Comparison of ENCODE assay signal across 8 cellular contexts in the genomic region with DNA sequence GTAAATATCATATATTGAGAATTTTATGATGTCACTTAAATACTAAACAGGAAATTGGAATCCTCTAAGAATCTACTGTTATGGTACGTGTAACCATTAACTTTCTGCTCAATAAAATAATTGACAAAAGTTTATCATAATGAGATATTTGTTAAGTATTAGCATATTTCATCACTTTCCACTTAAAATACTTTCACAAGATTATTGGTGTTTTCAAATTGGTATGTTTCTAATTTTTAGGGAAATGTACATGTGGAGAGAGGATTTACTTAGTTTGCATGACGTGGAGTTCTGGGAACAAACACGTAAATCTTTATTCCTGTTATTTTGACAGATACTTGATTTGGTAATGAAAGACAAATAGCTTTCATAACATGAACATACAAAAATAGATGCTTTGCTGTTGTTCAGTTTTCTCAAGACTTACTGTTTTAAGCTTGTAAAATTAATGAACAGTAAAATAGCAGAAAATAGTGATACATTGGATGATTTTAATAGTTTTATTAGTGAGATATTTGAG. TPM values are rescaled to one million over a fixed set of nuclear protein-coding genes. Genes with fewer than 3 reads are reported as not detected.
A peak's percentile ranks its signal among the peaks of the same experiment; 100 is the strongest.
DNase-seq lines count a peak whose midpoint lies in the region; ATAC-seq, FAIRE-seq and TF ChIP-seq lines count a peak whose summit lies in the region.

No MANE protein-coding gene starts in this region.

- H2BK5ac ChIP-seq in IMR-90 (ENCODE audit: low read depth, low read length, poor library complexity, severe bottlenecking) = peak overlapping the region; percentile 95

- no peak overlapping the region for H4K5ac ChIP-seq in IMR-90 (ENCODE audit: low read depth, low read length)

- no peak overlapping the region for H3K4ac ChIP-seq in IMR-90 (ENCODE audit: low read depth, low read length)

- peak overlapping the region; percentile 99 for H3K9ac ChIP-seq in IMR-90 (ENCODE audit: low read depth, low read length)
- peak overlapping the region; percentile 81 for H3K9ac ChIP-seq in muscle layer of colon (ENCODE audit: low read length)

- H3K18ac ChIP-seq in IMR-90 (ENCODE audit: low read depth, low read length) = no peak overlapping the region

- H3K36me3 ChIP-seq in IMR-90 (ENCODE audit: control insufficient read depth, insufficient read depth, low read length) = peaks cover 9% of the 10 kb centered on the region
- H3K36me3 ChIP-seq in bronchial epithelial cell (ENCODE audit: control insufficient read depth, insufficient read depth, low read length) = peaks cover 9% of the 10 kb centered on the region
- H3K36me3 ChIP-seq in muscle layer of colon (ENCODE audit: insufficient read depth, low read length) = peaks cover 12% of the 10 kb centered on the region

- no peak overlapping the region for H3K14ac ChIP-seq in IMR-90 (replicated peaks; ENCODE audit: low read depth, low read length)

- H3K27ac ChIP-seq in IMR-90 (ENCODE audit: insufficient read depth, low read length) (no peak overlapping the region), muscle layer of colon (ENCODE audit: low read depth, low read length) (no peak overlapping the region)

- no peak for TF ChIP-seq RAD21 in IMR-90 (IDR thresholded peaks at IDR 0.05; ENCODE audit: low read length)

- H3K23ac ChIP-seq in IMR-90 (ENCODE audit: low read depth, low read length) = no peak overlapping the region

- H3K4me2 ChIP-seq in IMR-90 (ENCODE audit: low read depth, low read length) = peak overlapping the region; percentile 95

- H3K4me3 ChIP-seq in AG09309 (ENCODE audit: control insufficient read depth, low read depth, low read length) (peak overlapping the region; percentile 68), IMR-90 (ENCODE audit: insufficient read depth, low read depth, low read length) (peak overlapping the region; percentile 97; the same call in 1 of the 2 replicates), bronchial epithelial cell (ENCODE audit: low read depth, low read length) (peak overlapping the region; percentile 77), muscle layer of colon (ENCODE audit: low read depth in 1 of 2, low read length in 2 of 2) (peak overlapping the region; percentile 63 to 73)

- in situ Hi-C loops in IMR-90 (cut with MboI; ENCODE audit: low sequenced_read_pairs) = no loop called here

- dilution Hi-C loops in IMR-90 (cut with HindIII; ENCODE audit: low sequenced_read_pairs, unreplicated experiment) = no loop called here

- H4K20me1 ChIP-seq in IMR-90 (ENCODE audit: insufficient read depth, low read length) = peaks cover 38% of the 10 kb centered on the region

- no peak for FAIRE-seq in bronchial epithelial cell (lab: Jason Lieb, UNC)

- no peak overlapping the region for H2AFZ ChIP-seq in IMR-90 (replicated peaks; ENCODE audit: low read length, poor library complexity)

- no peak for TF ChIP-seq POLR2A in IMR-90 (IDR thresholded peaks at IDR 0.05; ENCODE audit: low read depth, low read length)

- DNase-seq in AG09309 (ENCODE audit: low read depth) (no peak), IMR-90 (no peak), bronchial epithelial cell (ENCODE audit: low read depth) (no peak), C1 segment of cervical spinal cord (lab: John Stamatoyannopoulos, UW) (no peak), NCI-H1092 (lab: John Stamatoyannopoulos, UW) (no peak), GM19240 (ENCODE audit: insufficient read length, low spot score) (no peak)
- no peak for DNase-seq in stimulated activated CD4-positive, alpha-beta T cell treated with anti-CD3 and anti-CD28 coated beads, Interleukin-1b, Interleukin-23, amount 100 ng/mL, for 48 hours

- intact Hi-C loops in IMR-90 (cut with micrococcal nuclease) = loop anchor here (5.0 to 10.0 kb wide), 2 partner anchors 130 to 188 kb away; partner anchors contain the start of gene ANKRD13C

- H3K4me1 ChIP-seq in IMR-90 (ENCODE audit: control insufficient read depth, insufficient read depth, low read length) (peaks cover 4% of the 10 kb centered on the region), muscle layer of colon (ENCODE audit: insufficient read depth, low read length) (peaks cover 38% of the 10 kb centered on the region)

- no TSS peak for BruUV-seq in IMR-90 (replicated peaks; lab: Mats Ljungman, UMichigan)

- CTCF ChIA-PET in IMR-90 (lab: Yijun Ruan, JAX) = no interaction called here

- H3K9me1 ChIP-seq in IMR-90 (ENCODE audit: insufficient read depth, low read length) = peaks cover 4% of the 10 kb centered on the region; the same call in 1 of the 2 replicates

- H2BK15ac ChIP-seq in IMR-90 (ENCODE audit: low read depth, low read length) = no peak overlapping the region

- no peak overlapping the region for H3K56ac ChIP-seq in IMR-90 (ENCODE audit: extremely low read depth, insufficient read depth, low read length)

- WGBS in IMR-90 (ENCODE audit: extremely low coverage in 2 of 2, insufficient read length in 1 of 2), 2 experiments = no CpG with 5 or more reads among the region's 3 CpGs

- TF ChIP-seq CTCF in AG09309 (IDR thresholded peaks at IDR 0.05; ENCODE audit: control insufficient read depth, insufficient read depth, low read depth, low read length, missing control alignments) = no peak
- TF ChIP-seq CTCF in IMR-90 (conservative IDR thresholded peaks at IDR 0.05; ENCODE audit: low read depth, low read length) = no peak
- TF ChIP-seq CTCF in bronchial epithelial cell (IDR thresholded peaks at IDR 0.05; ENCODE audit: insufficient read depth, low read length, severe bottlenecking) = no peak

- H3K9me3 ChIP-seq in IMR-90 (ENCODE audit: control insufficient read depth, insufficient read depth, low read length) (no peaks in the 10 kb centered on the region), muscle layer of colon (ENCODE audit: low read length) (no peaks in the 10 kb centered on the region)

- no peak overlapping the region for H2AK5ac ChIP-seq in IMR-90 (ENCODE audit: low read depth, low read length)

- no peak overlapping the region for H4K91ac ChIP-seq in IMR-90 (ENCODE audit: insufficient read depth, low read depth, low read length)

- no peak overlapping the region for H2AK9ac ChIP-seq in IMR-90 (replicated peaks; ENCODE audit: low read depth, low read length, poor library complexity)

- POLR2A ChIA-PET in IMR-90 (lab: Charles Lee; ENCODE audit: unreplicated experiment) = interaction anchor here (0.5 to 1.1 kb wide), 2 partner anchors 17 to 58 kb away, joined by 3 read pairs; partner anchors contain the start of gene LRRC40

- ATAC-seq in IMR-90 (ENCODE audit: low read depth) = no peak

- H4K8ac ChIP-seq in IMR-90 (ENCODE audit: low read depth in 2 of 2, low read length in 2 of 2) = no peak overlapping the region

- no peak overlapping the region for H2BK120ac ChIP-seq in IMR-90 (ENCODE audit: low read depth, low read length)

- peaks cover 11 to 49% of the 10 kb centered on the region in 2 experiments for H3K79me1 ChIP-seq in IMR-90 (ENCODE audit: low read depth in 1 of 2, low read length in 2 of 2)

- no peak overlapping the region for H2BK20ac ChIP-seq in IMR-90 (ENCODE audit: low read depth, low read length)

- no peaks in the 10 kb centered on the region for H3K27me3 ChIP-seq in IMR-90 (ENCODE audit: control insufficient read depth, insufficient read depth, low read length)
- no peaks in the 10 kb centered on the region for H3K27me3 ChIP-seq in bronchial epithelial cell (ENCODE audit: control insufficient read depth, insufficient read depth, low read length)
- H3K27me3 ChIP-seq in muscle layer of colon (ENCODE audit: control insufficient read depth in 1 of 2, insufficient read depth in 2 of 2, low read length in 2 of 2) = no peaks in the 10 kb centered on the region

TF ChIP-seq in IMR-90, 13 proteins besides CTCF, POLR2A, EP300 and RAD21 (continues in another document):
- TF ChIP-seq RCOR1 (IDR thresholded peaks at IDR 0.05; ENCODE audit: insufficient replicate concordance, low read length) = no peak
- TF ChIP-seq BHLHE40 (IDR thresholded peaks at IDR 0.05; ENCODE audit: low read depth, low read length) = no peak
- TF ChIP-seq MXI1 (IDR thresholded peaks at IDR 0.05; ENCODE audit: borderline replicate concordance, low read depth, low read length) = no peak
- no peak for TF ChIP-seq CHD1 (IDR thresholded peaks at IDR 0.05; ENCODE audit: low read depth, low read length)
- no peak for TF ChIP-seq FOS (IDR thresholded peaks at IDR 0.05; ENCODE audit: low read depth, low read length)
- TF ChIP-seq MAZ (IDR thresholded peaks at IDR 0.05; ENCODE audit: borderline replicate concordance, low read depth, low read length) = no peak
- TF ChIP-seq, protein P1, sequence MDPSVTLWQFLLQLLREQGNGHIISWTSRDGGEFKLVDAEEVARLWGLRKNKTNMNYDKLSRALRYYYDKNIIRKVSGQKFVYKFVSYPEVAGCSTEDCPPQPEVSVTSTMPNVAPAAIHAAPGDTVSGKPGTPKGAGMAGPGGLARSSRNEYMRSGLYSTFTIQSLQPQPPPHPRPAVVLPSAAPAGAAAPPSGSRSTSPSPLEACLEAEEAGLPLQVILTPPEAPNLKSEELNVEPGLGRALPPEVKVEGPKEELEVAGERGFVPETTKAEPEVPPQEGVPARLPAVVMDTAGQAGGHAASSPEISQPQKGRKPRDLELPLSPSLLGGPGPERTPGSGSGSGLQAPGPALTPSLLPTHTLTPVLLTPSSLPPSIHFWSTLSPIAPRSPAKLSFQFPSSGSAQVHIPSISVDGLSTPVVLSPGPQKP (IDR thresholded peaks at IDR 0.05; ENCODE audit: borderline replicate concordance, low read depth, low read length) = no peak
- no peak for TF ChIP-seq RFX5 (IDR thresholded peaks at IDR 0.05; ENCODE audit: low read depth, low read length)
- TF ChIP-seq SMC3 (IDR thresholded peaks at IDR 0.05; ENCODE audit: low read depth, low read length) = no peak
- no peak for TF ChIP-seq CEBPB (IDR thresholded peaks at IDR 0.05; ENCODE audit: low read depth, low read length)
- TF ChIP-seq NFE2L2 (IDR thresholded peaks at IDR 0.05; ENCODE audit: low read depth, low read length) = no peak
- TF ChIP-seq MAFK (IDR thresholded peaks at IDR 0.05; ENCODE audit: low read depth, low read length) = no peak

RNA-seq across cellular contexts. Expression of gene SRSF11, which starts 1.6 kb away (rescaled TPM):
- total RNA-seq in IMR-90 (2012; rRNA removed) (94.5 and 116 TPM in 2 replicates), bronchial epithelial cell (62.9 and 107 TPM in 2 replicates)
- 141 and 149 TPM in 2 replicates for polyA plus RNA-seq in IMR-90 (2012; rRNA removed)
- 59.7 and 69.7 TPM in 2 replicates for polyA plus RNA-seq in IMR-90 (2012; cell fraction: cytosol; rRNA removed)
- polyA plus RNA-seq in IMR-90 (2012; cell fraction: nucleus; rRNA removed; ENCODE audit: low replicate concordance) = 618 and 1,051 TPM in 2 replicates

RNA-seq across cellular contexts. Expression of gene LRRC40, which starts 17.4 kb away (rescaled TPM):
- total RNA-seq in IMR-90 (2012; rRNA removed) (17.4 and 28.1 TPM in 2 replicates), bronchial epithelial cell (14.7 and 15.3 TPM in 2 replicates)
- polyA plus RNA-seq in IMR-90 (2012; rRNA removed) = 8.5 and 11.1 TPM in 2 replicates
- 1.5 and 3.0 TPM in 2 replicates for polyA plus RNA-seq in IMR-90 (2012; cell fraction: cytosol; rRNA removed)
- polyA plus RNA-seq in IMR-90 (2012; cell fraction: nucleus; rRNA removed; ENCODE audit: low replicate concordance) = 1.0 and 5.1 TPM in 2 replicates
